In genomic region chrX:121047461-121048419, GRCh38 we compare ENCODE assay signal across 8 cellular contexts. TPM values are rescaled to one million over a fixed set of nuclear protein-coding genes. Genes with fewer than 3 reads are reported as not detected.
A peak's percentile ranks its signal among the peaks of the same experiment; 100 is the strongest.
DNase-seq lines count a peak whose midpoint lies in the region; ATAC-seq, FAIRE-seq and TF ChIP-seq lines count a peak whose summit lies in the region.
"Not testable (repeated sequence)": the region's sequence is repeated elsewhere in the genome, so short reads cannot be mapped to it uniquely, and the experiment has no call there.

GLUD2 (plus strand) TSS chrX:121047610; CDS start chrX:121047685, 75 bp downstream.

- not testable (repeated sequence) for FAIRE-seq in pancreas (lab: Jason Lieb, UNC)

- H3K27ac Mint-ChIP-seq in T-cell = not testable (repeated sequence)

- H3K27me3 ChIP-seq in body of pancreas; kidney epithelial cell (ENCODE audit: control insufficient read depth, insufficient read depth, low read length); pancreas; tibial artery: not testable (repeated sequence)

- not testable (repeated sequence) for H3K36me3 ChIP-seq in body of pancreas (replicated peaks in 1 of 2; ENCODE audit: insufficient read depth in 1 of 2, low read depth in 2 of 2); kidney epithelial cell (ENCODE audit: control insufficient read depth, insufficient read depth, low read length); pancreas; tibial artery

- DNase-seq in DMS53 treated with DMSO at 0.1 percent for 48 hours (lab: John Stamatoyannopoulos, UW; ENCODE audit: unreplicated experiment) (peak; percentile 37), HEK293T (ENCODE audit: extremely low spot score) (peak; percentile 63), body of pancreas (peak; percentile 67 to 78 (median 71)), fibroblast of villous mesenchyme (ENCODE audit: low read depth) (peak; percentile 5), pancreas (peak; percentile 53 to 87 (median 70)), tibial artery (peak in 1 of 2 donors; percentile 22)
- not testable (repeated sequence) for DNase-seq in T-cell; kidney epithelial cell (ENCODE audit: low read depth)

- not testable (repeated sequence) for H3K4me3 ChIP-seq in body of pancreas
- H3K4me3 ChIP-seq in fibroblast of villous mesenchyme (ENCODE audit: low read depth, low read length) = peak within 1 kb of the TSS; percentile 37
- H3K4me3 ChIP-seq in kidney epithelial cell (ENCODE audit: low read depth, low read length) = peak within 1 kb of the TSS; percentile 37
- peak within 1 kb of the TSS in 3 of 4 donors; percentile 20 to 42 (median 39) for H3K4me3 ChIP-seq in pancreas
- peak within 1 kb of the TSS; percentile 29 to 46 for H3K4me3 ChIP-seq in tibial artery

- intact Hi-C loops in body of pancreas (cut with DNase I); pancreas (cut with DNase I); tibial artery (cut with DNase I; ENCODE audit: low total_unique reads): not testable (repeated sequence)

- POLR2A ChIA-PET in HEK293T (lab: Yijun Ruan, JAX); T-cell (lab: Charles Lee): not testable (repeated sequence)

- WGBS in body of pancreas, 2 donors = 18 to 21% methylated on average over 13 to 50 of the region's 77 CpGs
- 9 to 36% methylated on average over 69 to 77 of the region's 77 CpGs for WGBS in pancreas, 2 donors

- CTCF ChIA-PET in HEK293T (lab: Yijun Ruan, JAX); T-cell (lab: Charles Lee): not testable (repeated sequence)

- TF ChIP-seq POLR2A in body of pancreas (IDR thresholded peaks at IDR 0.05) = peak in 1 of 3 donors; percentile 8

- not testable (repeated sequence) for H3K9me3 Mint-ChIP-seq in T-cell

- not testable (repeated sequence) for H3K4me3 Mint-ChIP-seq in T-cell

- peak; percentile 43 to 58 (median 48) for ATAC-seq in T-cell (replicated peaks in 1 of 4)
- peak; percentile 92 for ATAC-seq in body of pancreas
- ATAC-seq in pancreas = peak; percentile 87 to 96 (median 96)

- not testable (repeated sequence) for H3K9me3 ChIP-seq in body of pancreas, pancreas, tibial artery

- not testable (repeated sequence) for H3K27ac ChIP-seq in body of pancreas, pancreas, tibial artery

- peaks cover 12 to 21% of the 10 kb centered on the region in 2 donors for H3K27me3 Mint-ChIP-seq in T-cell

- TF ChIP-seq CTCF in body of pancreas (IDR thresholded peaks at IDR 0.05) = peak in 5 of 7 experiments; percentile 25 to 46 (median 35)
- peak; percentile 22 for TF ChIP-seq CTCF in fibroblast of villous mesenchyme (IDR thresholded peaks at IDR 0.05; ENCODE audit: insufficient read depth, low read depth, low read length)
- TF ChIP-seq CTCF in kidney epithelial cell (IDR thresholded peaks at IDR 0.05; ENCODE audit: insufficient read depth, low read length, poor library complexity, severe bottlenecking); pancreas (IDR thresholded peaks at IDR 0.05); tibial artery (IDR thresholded peaks at IDR 0.05): not testable (repeated sequence)

- H3K36me3 Mint-ChIP-seq in T-cell = not testable (repeated sequence)

- H3K4me1 ChIP-seq in body of pancreas, pancreas, tibial artery: not testable (repeated sequence)

- H3K4me1 Mint-ChIP-seq in T-cell = not testable (repeated sequence)

TF ChIP-seq in HEK293T, 16 proteins besides CTCF, POLR2A, EP300 and RAD21:
- TF ChIP-seq L3MBTL2 (conservative IDR thresholded peaks at IDR 0.05) (peak; percentile 41; the same call in 1 of the 2 replicates), LEF1 (IDR thresholded peaks at IDR 0.05; ENCODE audit: borderline replicate concordance) (0 out of 2 replicates have a peak, but pooled peaks have one; percentile 17)

RNA-seq across cellular contexts. Expression of gene GLUD2, which starts in this region (rescaled TPM):
- total RNA-seq in T-cell (under 1 TPM in 3 of 5 donors, not detected in 2; 0.13 to 0.39 (median 0.29) TPM), body of pancreas (1 to 10 TPM; 3.1 to 4.0 TPM), fibroblast of villous mesenchyme (1.9 and 3.5 TPM in 2 replicates), kidney epithelial cell (0.55 and 0.92 TPM in 2 replicates), pancreas (1 to 10 TPM in 5 of 6 donors, under 1 TPM in 1; 0.87 to 2.7 (median 1.3) TPM)
- under 1 TPM; 0.42 to 0.73 TPM for polyA plus RNA-seq in pancreas

Comparison
In these comparisons a context has a peak if more than half of its experiments do, and no peak if none do; other contexts are left out.
1. Peak in ATAC-seq in T-cell; RNA of the gene not detected or under 1 TPM.